ENCODE assay signal across 23 cellular contexts in genomic region chr16:72427001-72427785, GRCh38.
DNase-seq lines count a peak whose midpoint lies in the region; ATAC-seq and TF ChIP-seq lines count a peak whose summit lies in the region.
"Had no signal": no experiment of that assay in that cellular context is flagged by ENCODE, and none has a peak within 500 bp of the region (broad histone marks: within the 10 kb centered on the region; RNA-seq: fewer than 3 reads in every experiment).

No MANE protein-coding gene starts in this region.

- no peaks in the 10 kb centered on the region for H3K27me3 ChIP-seq in layer of hippocampus (ENCODE audit: control insufficient read depth, insufficient read depth, low read length)
- H3K27me3 ChIP-seq: BE2C, right atrium auricular region, SJSA1, transverse colon had no signal

- H3K27ac Mint-ChIP-seq in activated naive CD8-positive, alpha-beta T cell treated with anti-CD3 and anti-CD28 coated beads, Interleukin-2, amount 50 U/mL, for 24 hours, result no peak overlapping the region
- H3K27ac Mint-ChIP-seq: activated T-cell treated with anti-CD3 and anti-CD28 coated beads, Interleukin-2, amount 50 U/mL, for 24 hours had no signal

- no peak overlapping the region for H3K4me3 Mint-ChIP-seq in activated naive CD8-positive, alpha-beta T cell treated with anti-CD3 and anti-CD28 coated beads, Interleukin-2, amount 50 U/mL, for 24 hours
- H3K4me3 Mint-ChIP-seq: activated T-cell treated with anti-CD3 and anti-CD28 coated beads, Interleukin-2, amount 50 U/mL, for 24 hours had no signal

- H3K27me3 Mint-ChIP-seq in activated naive CD8-positive, alpha-beta T cell treated with anti-CD3 and anti-CD28 coated beads, Interleukin-2, amount 50 U/mL, for 24 hours, result no peaks in the 10 kb centered on the region
- H3K27me3 Mint-ChIP-seq: activated T-cell treated with anti-CD3 and anti-CD28 coated beads, Interleukin-2, amount 50 U/mL, for 24 hours had no signal

- H3K9me3 Mint-ChIP-seq in activated naive CD8-positive, alpha-beta T cell treated with anti-CD3 and anti-CD28 coated beads, Interleukin-2, amount 50 U/mL, for 24 hours, result peaks cover 24% of the 10 kb centered on the region

- H3K27ac ChIP-seq in layer of hippocampus (ENCODE audit: low read depth, low read length), result peak overlapping the region; percentile 97
- H3K27ac ChIP-seq: A549, right atrium auricular region, SJSA1, transverse colon had no signal

- peaks cover 28% of the 10 kb centered on the region for H3K36me3 Mint-ChIP-seq in activated naive CD8-positive, alpha-beta T cell treated with anti-CD3 and anti-CD28 coated beads, Interleukin-2, amount 50 U/mL, for 24 hours (ENCODE audit: low read depth)

- peak; percentile 62 for DNase-seq in NCI-H2171 treated with DMSO at 0.1 percent for 48 hours (lab: John Stamatoyannopoulos, UW)
- no peak for DNase-seq in NCI-H2171 (lab: John Stamatoyannopoulos, UW)
- DNase-seq in anterior cingulate cortex (lab: John Stamatoyannopoulos, UW), result peak in 48 of 58 donors; percentile 7 to 82 (median 49)
- no peak for DNase-seq in activated naive CD8-positive, alpha-beta T cell treated with anti-CD3 and anti-CD28 coated beads, Interleukin-2, amount 50 U/mL, for 24 hours
- DNase-seq: activated T-cell treated with anti-CD3 and anti-CD28 coated beads, Interleukin-2, amount 50 U/mL, for 24 hours; BE2C; Caco-2; effector CD4-positive, alpha-beta T cell; foreskin melanocyte; H7; NCI-H1436 treated with DMSO at 0.1 percent for 48 hours; NCI-H446 treated with DMSO at 0.1 percent for 48 hours; stimulated activated CD4-positive, alpha-beta T cell treated with anti-CD3 and anti-CD28 coated beads, Interleukin-4, amount 100 ng/mL, for 24 hours; stimulated activated naive CD8-positive, alpha-beta T cell treated with anti-CD3 and anti-CD28 coated beads, Interleukin-15, Interleukin-2, amounts not matched to agents 100 U/mL and 50 U/mL, for 24 hours; transverse colon had no signal

- TF ChIP-seq POLR2A in GM18505 (IDR thresholded peaks at IDR 0.05; ENCODE audit: borderline replicate concordance, extremely low read depth, insufficient read depth, insufficient read length), result no peak

- no peak for ATAC-seq in activated naive CD8-positive, alpha-beta T cell treated with anti-CD3 and anti-CD28 coated beads, Interleukin-2, amount 50 U/mL, for 24 hours
- ATAC-seq in HG02623 (IDR thresholded peaks at IDR 0.05; ENCODE audit: unreplicated experiment), result no peak
- ATAC-seq in GM18907 (IDR thresholded peaks at IDR 0.05; ENCODE audit: unreplicated experiment), result no peak
- no peak for ATAC-seq in GM18505 (IDR thresholded peaks at IDR 0.05; ENCODE audit: unreplicated experiment)
- ATAC-seq: A549; esophagus mucosa; stimulated activated naive CD8-positive, alpha-beta T cell treated with anti-CD3 and anti-CD28 coated beads, Interleukin-15, Interleukin-2, amounts not matched to agents 100 U/mL and 50 U/mL, for 24 hours had no signal

- no peaks in the 10 kb centered on the region for H3K4me1 Mint-ChIP-seq in activated naive CD8-positive, alpha-beta T cell treated with anti-CD3 and anti-CD28 coated beads, Interleukin-2, amount 50 U/mL, for 24 hours

Comparison
In these comparisons a context has a peak if more than half of its experiments do, and no peak if none do; other contexts are left out.
1. DNase-seq: peak in NCI-H2171 treated with DMSO at 0.1 percent for 48 hours (single experiment) and anterior cingulate cortex (48 of 58); none in NCI-H2171 (single experiment) and activated naive CD8-positive, alpha-beta T cell treated with anti-CD3 and anti-CD28 coated beads, Interleukin-2, amount 50 U/mL, for 24 hours (single experiment).